1 cellular context compared by ENCODE assay signal in the genomic region with DNA sequence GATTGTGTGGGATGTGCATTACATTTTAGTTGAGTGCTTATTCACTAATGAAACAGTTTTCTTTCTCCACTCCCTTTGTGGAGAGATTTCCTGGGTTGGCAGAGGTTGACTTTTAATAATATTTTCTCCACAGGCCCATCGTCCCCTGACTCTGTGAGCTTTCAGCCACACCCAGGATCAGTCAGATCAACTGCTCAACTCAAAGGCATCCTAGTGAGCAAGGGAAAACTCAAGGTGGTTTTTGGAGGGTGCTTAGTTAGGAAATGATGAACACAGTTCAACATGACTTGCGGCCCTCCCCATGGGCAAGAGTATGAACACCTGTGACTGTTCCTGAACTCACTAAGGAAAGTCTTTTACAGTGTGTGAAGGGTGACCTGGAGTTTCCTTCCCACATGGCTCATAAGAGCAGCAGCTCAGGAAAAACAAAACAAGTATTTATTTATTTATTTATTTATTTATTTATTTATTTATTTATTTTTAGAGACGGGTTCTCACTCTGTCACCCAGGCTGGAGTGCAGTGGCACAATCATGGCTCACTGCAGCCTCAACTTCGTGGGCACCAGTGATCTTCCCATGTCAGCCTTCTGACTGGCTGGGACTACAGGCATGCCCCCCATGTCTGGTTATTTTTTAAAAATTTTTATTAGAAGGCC.
TF ChIP-seq lines count a peak whose summit lies in the region.

No MANE protein-coding gene starts in this region.

TF ChIP-seq in HEK293, 187 proteins besides CTCF, POLR2A, EP300 and RAD21 (continued from another document and continues in another):
- no peak for TF ChIP-seq PBX3 (CRISPR knock-in tag; IDR thresholded peaks at IDR 0.05)
- TF ChIP-seq ZNF398 (tag by site-specific recombination; IDR thresholded peaks at IDR 0.05) = no peak
- TF ChIP-seq ZNF121 (tag by site-specific recombination; IDR thresholded peaks at IDR 0.05) = no peak
- TF ChIP-seq ZNF146 (tag by site-specific recombination; IDR thresholded peaks at IDR 0.05) = no peak
- TF ChIP-seq, protein P1, sequence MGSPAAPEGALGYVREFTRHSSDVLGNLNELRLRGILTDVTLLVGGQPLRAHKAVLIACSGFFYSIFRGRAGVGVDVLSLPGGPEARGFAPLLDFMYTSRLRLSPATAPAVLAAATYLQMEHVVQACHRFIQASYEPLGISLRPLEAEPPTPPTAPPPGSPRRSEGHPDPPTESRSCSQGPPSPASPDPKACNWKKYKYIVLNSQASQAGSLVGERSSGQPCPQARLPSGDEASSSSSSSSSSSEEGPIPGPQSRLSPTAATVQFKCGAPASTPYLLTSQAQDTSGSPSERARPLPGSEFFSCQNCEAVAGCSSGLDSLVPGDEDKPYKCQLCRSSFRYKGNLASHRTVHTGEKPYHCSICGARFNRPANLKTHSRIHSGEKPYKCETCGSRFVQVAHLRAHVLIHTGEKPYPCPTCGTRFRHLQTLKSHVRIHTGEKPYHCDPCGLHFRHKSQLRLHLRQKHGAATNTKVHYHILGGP (tag by site-specific recombination; IDR thresholded peaks at IDR 0.05) = no peak
- TF ChIP-seq ZNF169 (tag by site-specific recombination; IDR thresholded peaks at IDR 0.05) = no peak
- TF ChIP-seq ZNF16 (tag by site-specific recombination; IDR thresholded peaks at IDR 0.05; ENCODE audit: low read depth) = no peak
- no peak for TF ChIP-seq ZNF292 (tag by site-specific recombination; IDR thresholded peaks at IDR 0.05; ENCODE audit: borderline replicate concordance, low read depth)
- TF ChIP-seq ZNF433 (tag by site-specific recombination; IDR thresholded peaks at IDR 0.05; ENCODE audit: low read depth) = 0 out of 2 replicates have a peak, but pooled peaks have one; percentile 41
- peak; percentile 84; the same call in 1 of the 2 replicates for TF ChIP-seq ZNF394 (tag by site-specific recombination; IDR thresholded peaks at IDR 0.05; ENCODE audit: borderline replicate concordance)
- TF ChIP-seq ZNF426 (tag by site-specific recombination; IDR thresholded peaks at IDR 0.05) = peak; percentile 76
- no peak for TF ChIP-seq ZNF660 (tag by site-specific recombination; IDR thresholded peaks at IDR 0.05)
- no peak for TF ChIP-seq ZNF248 (tag by site-specific recombination; IDR thresholded peaks at IDR 0.05)
- TF ChIP-seq, protein P2, sequence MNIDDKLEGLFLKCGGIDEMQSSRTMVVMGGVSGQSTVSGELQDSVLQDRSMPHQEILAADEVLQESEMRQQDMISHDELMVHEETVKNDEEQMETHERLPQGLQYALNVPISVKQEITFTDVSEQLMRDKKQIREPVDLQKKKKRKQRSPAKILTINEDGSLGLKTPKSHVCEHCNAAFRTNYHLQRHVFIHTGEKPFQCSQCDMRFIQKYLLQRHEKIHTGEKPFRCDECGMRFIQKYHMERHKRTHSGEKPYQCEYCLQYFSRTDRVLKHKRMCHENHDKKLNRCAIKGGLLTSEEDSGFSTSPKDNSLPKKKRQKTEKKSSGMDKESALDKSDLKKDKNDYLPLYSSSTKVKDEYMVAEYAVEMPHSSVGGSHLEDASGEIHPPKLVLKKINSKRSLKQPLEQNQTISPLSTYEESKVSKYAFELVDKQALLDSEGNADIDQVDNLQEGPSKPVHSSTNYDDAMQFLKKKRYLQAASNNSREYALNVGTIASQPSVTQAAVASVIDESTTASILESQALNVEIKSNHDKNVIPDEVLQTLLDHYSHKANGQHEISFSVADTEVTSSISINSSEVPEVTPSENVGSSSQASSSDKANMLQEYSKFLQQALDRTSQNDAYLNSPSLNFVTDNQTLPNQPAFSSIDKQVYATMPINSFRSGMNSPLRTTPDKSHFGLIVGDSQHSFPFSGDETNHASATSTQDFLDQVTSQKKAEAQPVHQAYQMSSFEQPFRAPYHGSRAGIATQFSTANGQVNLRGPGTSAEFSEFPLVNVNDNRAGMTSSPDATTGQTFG (tag by site-specific recombination; IDR thresholded peaks at IDR 0.05; ENCODE audit: borderline replicate concordance) = no peak
- no peak for TF ChIP-seq MEIS1 (CRISPR knock-in tag; IDR thresholded peaks at IDR 0.05; ENCODE audit: borderline replicate concordance)
- TF ChIP-seq ZNF274 (IDR thresholded peaks at IDR 0.05; ENCODE audit: low read length) = no peak
- no peak for TF ChIP-seq ZNF274 (tag by site-specific recombination; IDR thresholded peaks at IDR 0.05; ENCODE audit: borderline replicate concordance)
- TF ChIP-seq ZNF202 (tag by site-specific recombination; IDR thresholded peaks at IDR 0.05; ENCODE audit: borderline replicate concordance) = peak; percentile 36; the same call in 1 of the 2 replicates
- no peak for TF ChIP-seq ZNF514 (tag by site-specific recombination; IDR thresholded peaks at IDR 0.05)
- peak; percentile 40 for TF ChIP-seq ZNF623 (tag by site-specific recombination; IDR thresholded peaks at IDR 0.05)
- TF ChIP-seq ZBTB8A (tag by site-specific recombination; IDR thresholded peaks at IDR 0.05) = peak; percentile 52
- no peak for TF ChIP-seq ZNF133 (tag by site-specific recombination; IDR thresholded peaks at IDR 0.05)
- no peak for TF ChIP-seq ZNF768 (tag by site-specific recombination; IDR thresholded peaks at IDR 0.05)
- TF ChIP-seq, protein P3, sequence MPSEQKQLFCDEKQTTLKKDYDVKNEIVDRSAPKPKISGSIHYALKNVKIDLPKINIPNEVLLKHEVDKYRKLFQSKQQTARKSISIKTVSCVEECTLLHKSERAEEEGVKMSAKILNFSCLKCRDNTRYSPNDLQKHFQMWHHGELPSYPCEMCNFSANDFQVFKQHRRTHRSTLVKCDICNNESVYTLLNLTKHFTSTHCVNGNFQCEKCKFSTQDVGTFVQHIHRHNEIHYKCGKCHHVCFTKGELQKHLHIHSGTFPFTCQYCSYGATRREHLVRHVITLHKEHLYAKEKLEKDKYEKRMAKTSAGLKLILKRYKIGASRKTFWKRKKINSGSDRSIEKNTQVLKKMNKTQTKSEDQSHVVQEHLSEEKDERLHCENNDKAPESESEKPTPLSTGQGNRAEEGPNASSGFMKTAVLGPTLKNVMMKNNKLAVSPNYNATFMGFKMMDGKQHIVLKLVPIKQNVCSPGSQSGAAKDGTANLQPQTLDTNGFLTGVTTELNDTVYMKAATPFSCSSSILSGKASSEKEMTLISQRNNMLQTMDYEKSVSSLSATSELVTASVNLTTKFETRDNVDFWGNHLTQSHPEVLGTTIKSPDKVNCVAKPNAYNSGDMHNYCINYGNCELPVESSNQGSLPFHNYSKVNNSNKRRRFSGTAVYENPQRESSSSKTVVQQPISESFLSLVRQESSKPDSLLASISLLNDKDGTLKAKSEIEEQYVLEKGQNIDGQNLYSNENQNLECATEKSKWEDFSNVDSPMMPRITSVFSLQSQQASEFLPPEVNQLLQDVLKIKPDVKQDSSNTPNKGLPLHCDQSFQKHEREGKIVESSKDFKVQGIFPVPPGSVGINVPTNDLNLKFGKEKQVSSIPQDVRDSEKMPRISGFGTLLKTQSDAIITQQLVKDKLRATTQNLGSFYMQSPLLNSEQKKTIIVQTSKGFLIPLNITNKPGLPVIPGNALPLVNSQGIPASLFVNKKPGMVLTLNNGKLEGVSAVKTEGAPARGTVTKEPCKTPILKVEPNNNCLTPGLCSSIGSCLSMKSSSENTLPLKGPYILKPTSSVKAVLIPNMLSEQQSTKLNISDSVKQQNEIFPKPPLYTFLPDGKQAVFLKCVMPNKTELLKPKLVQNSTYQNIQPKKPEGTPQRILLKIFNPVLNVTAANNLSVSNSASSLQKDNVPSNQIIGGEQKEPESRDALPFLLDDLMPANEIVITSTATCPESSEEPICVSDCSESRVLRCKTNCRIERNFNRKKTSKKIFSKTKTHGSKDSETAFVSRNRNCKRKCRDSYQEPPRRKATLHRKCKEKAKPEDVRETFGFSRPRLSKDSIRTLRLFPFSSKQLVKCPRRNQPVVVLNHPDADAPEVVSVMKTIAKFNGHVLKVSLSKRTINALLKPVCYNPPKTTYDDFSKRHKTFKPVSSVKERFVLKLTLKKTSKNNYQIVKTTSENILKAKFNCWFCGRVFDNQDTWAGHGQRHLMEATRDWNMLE (tag by site-specific recombination; conservative IDR thresholded peaks at IDR 0.05; ENCODE audit: low read depth) = peak; percentile 80
- no peak for TF ChIP-seq ZNF561 (tag by site-specific recombination; IDR thresholded peaks at IDR 0.05; ENCODE audit: borderline replicate concordance)
- TF ChIP-seq ZNF529 (tag by site-specific recombination; IDR thresholded peaks at IDR 0.05; ENCODE audit: insufficient replicate concordance) = peak; percentile 15
- no peak for TF ChIP-seq ZNF239 (tag by site-specific recombination; IDR thresholded peaks at IDR 0.05)
- no peak for TF ChIP-seq ZNF416 (tag by site-specific recombination; IDR thresholded peaks at IDR 0.05)
- TF ChIP-seq ZNF140 (tag by site-specific recombination; IDR thresholded peaks at IDR 0.05) = 0 out of 2 replicates have a peak, but pooled peaks have one; percentile 26
- no peak for TF ChIP-seq ZFP69B (tag by site-specific recombination; IDR thresholded peaks at IDR 0.05)
- TF ChIP-seq, protein P4, sequence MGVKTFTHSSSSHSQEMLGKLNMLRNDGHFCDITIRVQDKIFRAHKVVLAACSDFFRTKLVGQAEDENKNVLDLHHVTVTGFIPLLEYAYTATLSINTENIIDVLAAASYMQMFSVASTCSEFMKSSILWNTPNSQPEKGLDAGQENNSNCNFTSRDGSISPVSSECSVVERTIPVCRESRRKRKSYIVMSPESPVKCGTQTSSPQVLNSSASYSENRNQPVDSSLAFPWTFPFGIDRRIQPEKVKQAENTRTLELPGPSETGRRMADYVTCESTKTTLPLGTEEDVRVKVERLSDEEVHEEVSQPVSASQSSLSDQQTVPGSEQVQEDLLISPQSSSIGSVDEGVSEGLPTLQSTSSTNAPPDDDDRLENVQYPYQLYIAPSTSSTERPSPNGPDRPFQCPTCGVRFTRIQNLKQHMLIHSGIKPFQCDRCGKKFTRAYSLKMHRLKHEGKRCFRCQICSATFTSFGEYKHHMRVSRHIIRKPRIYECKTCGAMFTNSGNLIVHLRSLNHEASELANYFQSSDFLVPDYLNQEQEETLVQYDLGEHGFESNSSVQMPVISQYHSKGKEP (tag by site-specific recombination; IDR thresholded peaks at IDR 0.05) = no peak
- TF ChIP-seq ZSCAN23 (tag by site-specific recombination; IDR thresholded peaks at IDR 0.05) = no peak
- TF ChIP-seq ZNF560 (tag by site-specific recombination; IDR thresholded peaks at IDR 0.05; ENCODE audit: borderline replicate concordance) = 0 out of 2 replicates have a peak, but pooled peaks have one; percentile 28
- 0 out of 2 replicates have a peak, but pooled peaks have one; percentile 37 for TF ChIP-seq ZBTB11 (tag by site-specific recombination; conservative IDR thresholded peaks at IDR 0.05; ENCODE audit: low read depth)
- TF ChIP-seq ZNF302 (tag by site-specific recombination; IDR thresholded peaks at IDR 0.05; ENCODE audit: low read depth) = no peak
- no peak for TF ChIP-seq HOXD13 (CRISPR knock-in tag; IDR thresholded peaks at IDR 0.05; ENCODE audit: borderline replicate concordance)
- no peak for TF ChIP-seq ZNF350 (tag by site-specific recombination; IDR thresholded peaks at IDR 0.05)
- no peak for TF ChIP-seq ZSCAN18 (tag by site-specific recombination; IDR thresholded peaks at IDR 0.05)
